8 cellular contexts compared by ENCODE assay signal in the genomic region with DNA sequence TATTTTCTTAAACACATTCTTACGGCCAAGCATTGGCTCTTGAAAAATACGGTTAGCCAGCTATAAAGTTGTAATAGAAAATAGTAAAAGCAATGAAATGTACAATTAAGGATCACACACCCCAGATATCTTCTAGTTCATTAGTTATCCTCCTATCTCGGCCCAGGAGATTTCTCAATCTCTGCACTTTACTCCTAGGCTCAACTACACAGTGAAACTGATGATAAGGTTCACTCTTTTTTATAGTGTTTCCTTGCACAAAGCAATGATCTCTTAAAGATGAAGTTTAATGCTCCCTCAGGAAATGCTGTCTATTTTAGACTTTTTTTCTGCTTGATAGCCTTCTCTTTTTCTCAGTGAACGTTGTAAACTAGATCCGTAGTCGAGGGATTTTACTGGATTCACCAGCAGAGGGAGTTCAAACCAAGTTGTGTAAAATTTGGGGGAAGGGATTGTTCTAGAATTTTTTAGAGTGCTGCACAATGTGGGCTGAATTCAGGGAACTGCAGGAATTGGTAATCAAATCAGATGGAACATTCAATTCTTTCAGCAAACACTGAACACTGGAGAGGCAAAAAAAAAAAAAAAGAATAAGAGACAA.
DNase-seq lines count a peak whose midpoint lies in the region; ATAC-seq, FAIRE-seq and TF ChIP-seq lines count a peak whose summit lies in the region.

No MANE protein-coding gene starts in this region.

- TF ChIP-seq POLR2A in GM12878 (IDR thresholded peaks at IDR 0.05; ENCODE audit: low read depth, low read length), result no peak

- H2AK5ac ChIP-seq in mesenchymal stem cell (ENCODE audit: low read length, severe bottlenecking), result no peak overlapping the region

- no peaks in the 10 kb centered on the region for H3K79me1 ChIP-seq in mesenchymal stem cell (replicated peaks; ENCODE audit: low read length, poor library complexity, severe bottlenecking)

- H4K91ac ChIP-seq in mesenchymal stem cell (ENCODE audit: low read length), result no peak overlapping the region

- no peak overlapping the region for H2BK5ac ChIP-seq in mesenchymal stem cell (ENCODE audit: low read depth, low read length, poor library complexity, severe bottlenecking)

- H2AFZ ChIP-seq in KMS-11 (ENCODE audit: low read depth) (no peak overlapping the region), GM12878 (ENCODE audit: control insufficient read depth, low read depth, low read length) (no peak overlapping the region), mesenchymal stem cell (ENCODE audit: low read depth, low read length) (no peak overlapping the region)

- TF ChIP-seq EP300 in GM12878 (IDR thresholded peaks at IDR 0.05; ENCODE audit: borderline replicate concordance in 1 of 2, control insufficient read depth in 1 of 2, low read depth in 2 of 2, low read length in 2 of 2), result no peak

- no peaks in the 10 kb centered on the region for H3K27me3 ChIP-seq in KMS-11 (ENCODE audit: insufficient read depth, low read depth)
- no peaks in the 10 kb centered on the region for H3K27me3 ChIP-seq in GM12878 (replicated peaks in 1 of 2; ENCODE audit: control insufficient read depth in 2 of 2, insufficient read depth in 2 of 2, low read length in 1 of 2)
- no peaks in the 10 kb centered on the region for H3K27me3 ChIP-seq in mesenchymal stem cell (ENCODE audit: control insufficient read depth in 1 of 2, insufficient read depth in 1 of 2, low read length in 2 of 2)

- RAD21 ChIA-PET in GM12878 (lab: Charles Lee; ENCODE audit: unreplicated experiment), result interaction anchor here (0.6 kb wide), 1 partner anchor 173 kb away, joined by 3 read pairs; no protein-coding TSS in a partner anchor

- no peak overlapping the region for H3K23ac ChIP-seq in mesenchymal stem cell (ENCODE audit: low read length in 2 of 2)

- TF ChIP-seq CTCF in KMS-11 (conservative IDR thresholded peaks at IDR 0.05; ENCODE audit: low read depth, low read length) (peak; percentile 34; the same call in 1 of the 2 replicates), GM12878 (IDR thresholded peaks at IDR 0.05 in 2 of 3, conservative IDR thresholded peaks at IDR 0.05 in 1 of 3; ENCODE audit: control insufficient read depth in 2 of 3, extremely low read depth in 1 of 3, insufficient read depth in 1 of 3, low read depth in 3 of 3, low read length in 3 of 3) (peak in 1 of 3 experiments; percentile 11; a peak in 2 of 6 replicates)

- H3K27ac ChIP-seq in KMS-11 (no peak overlapping the region), GM12878 (ENCODE audit: control insufficient read depth, insufficient read depth) (no peak overlapping the region), mesenchymal stem cell (ENCODE audit: low read length, poor library complexity, severe bottlenecking) (no peak overlapping the region)

- H3K9me3 ChIP-seq in GM12878 (replicated peaks; ENCODE audit: control insufficient read depth, insufficient read depth, low read length), result no peaks in the 10 kb centered on the region
- H3K9me3 ChIP-seq in mesenchymal stem cell (ENCODE audit: control insufficient read depth, low read length), result no peaks in the 10 kb centered on the region

- no TSS peak for BruUV-seq in GM12878 (replicated peaks; lab: Mats Ljungman, UMichigan)

- no peak overlapping the region for H3K4me3 ChIP-seq in KMS-11 (IDR thresholded peaks at IDR 0.05; ENCODE audit: insufficient read depth, low read depth, low read length)
- H3K4me3 ChIP-seq in GM12878, result no peak overlapping the region
- H3K4me3 ChIP-seq in mesenchymal stem cell (ENCODE audit: insufficient read depth in 1 of 2, low read depth in 1 of 2, low read length in 2 of 2), result no peak overlapping the region

- no peak overlapping the region for H2BK12ac ChIP-seq in mesenchymal stem cell (ENCODE audit: low read length in 2 of 2)

- TF ChIP-seq RAD21 in GM12878 (IDR thresholded peaks at IDR 0.05; ENCODE audit: insufficient read depth, low read depth, low read length), result peak; percentile 14; the same call in 1 of the 2 replicates

- peaks cover 4% of the 10 kb centered on the region for H3K9me3 Mint-ChIP-seq in activated naive CD8-positive, alpha-beta T cell treated with anti-CD3 and anti-CD28 coated beads for 36 hours

- no peak overlapping the region for H3K18ac ChIP-seq in mesenchymal stem cell (ENCODE audit: low read depth in 1 of 2, low read length in 2 of 2)

- H3K4me3 Mint-ChIP-seq in activated naive CD8-positive, alpha-beta T cell treated with anti-CD3 and anti-CD28 coated beads for 36 hours, result no peak overlapping the region

- SMC1A ChIA-PET in GM12878 (lab: Charles Lee; ENCODE audit: uncharacterized antibody, unreplicated experiment), result interaction anchor here (1.0 kb wide), 2 partner anchors 11 to 173 kb away, joined by 3 to 5 read pairs; no protein-coding TSS in a partner anchor

- no peak overlapping the region for H3K9ac ChIP-seq in KMS-11
- no peak overlapping the region for H3K9ac ChIP-seq in GM12878 (ENCODE audit: control insufficient read depth, insufficient read depth, low read length)
- H3K9ac ChIP-seq in mesenchymal stem cell (ENCODE audit: low read length), result no peak overlapping the region

- H3K27ac Mint-ChIP-seq in activated naive CD8-positive, alpha-beta T cell treated with anti-CD3 and anti-CD28 coated beads for 36 hours, result no peak overlapping the region

- H3K36me3 ChIP-seq in KMS-11 (ENCODE audit: insufficient read depth) (no peaks in the 10 kb centered on the region), GM12878 (ENCODE audit: control insufficient read depth in 2 of 2, insufficient read depth in 2 of 2, low read length in 1 of 2) (no peaks in the 10 kb centered on the region), mesenchymal stem cell (ENCODE audit: control insufficient read depth in 1 of 2, insufficient read depth in 2 of 2, low read depth in 1 of 2, low read length in 2 of 2) (no peaks in the 10 kb centered on the region)

- in situ Hi-C loops in GM12878 (cut with MboI), result no loop called here

- peak; percentile 78 for DNase-seq in DMS53 (lab: John Stamatoyannopoulos, UW)
- no peak for DNase-seq in GM12878 (ENCODE audit: low read depth, low spot score)
- peak; percentile 4 for DNase-seq in mesenchymal stem cell
- no peak for DNase-seq in activated naive CD8-positive, alpha-beta T cell treated with anti-CD3 and anti-CD28 coated beads for 36 hours
- no peak for DNase-seq in T-helper 1 cell
- DNase-seq in stimulated activated CD4-positive, alpha-beta T cell treated with anti-CD3 and anti-CD28 coated beads, Interleukin-4, amount 100 ng/mL, for 24 hours, result no peak
- no peak for DNase-seq in DMS79 treated with DMSO at 0.1 percent for 48 hours (lab: John Stamatoyannopoulos, UW)

- CTCF ChIA-PET in GM12878 (lab: Yijun Ruan, JAX), result interaction anchor here (0.6 to 0.8 kb wide), 2 partner anchors 11 to 197 kb away, joined by 3 read pairs; no protein-coding TSS in a partner anchor

- H3K4me2 ChIP-seq in KMS-11, result no peak overlapping the region
- no peak overlapping the region for H3K4me2 ChIP-seq in GM12878 (ENCODE audit: control insufficient read depth, insufficient read depth)
- H3K4me2 ChIP-seq in mesenchymal stem cell (ENCODE audit: low read length, poor library complexity, severe bottlenecking), result no peak overlapping the region

- no peaks in the 10 kb centered on the region for H3K79me2 ChIP-seq in KMS-11 (ENCODE audit: insufficient read depth, low read depth)
- no peaks in the 10 kb centered on the region for H3K79me2 ChIP-seq in GM12878 (ENCODE audit: control insufficient read depth, insufficient read depth, low read length)

- peak; percentile 60 for ATAC-seq in GM12878

- no peak overlapping the region for H3K4ac ChIP-seq in mesenchymal stem cell (ENCODE audit: low read depth in 1 of 2, low read length in 2 of 2)

- H3K36me3 Mint-ChIP-seq in activated naive CD8-positive, alpha-beta T cell treated with anti-CD3 and anti-CD28 coated beads for 36 hours, result no peaks in the 10 kb centered on the region

- no peak overlapping the region for H4K8ac ChIP-seq in mesenchymal stem cell (ENCODE audit: low read length)

- H3K4me1 ChIP-seq in KMS-11 (ENCODE audit: low read depth, poor library complexity, severe bottlenecking), result no peaks in the 10 kb centered on the region
- no peaks in the 10 kb centered on the region for H3K4me1 ChIP-seq in GM12878 (ENCODE audit: control insufficient read depth, insufficient read depth, low read length)
- no peaks in the 10 kb centered on the region for H3K4me1 ChIP-seq in mesenchymal stem cell (ENCODE audit: control insufficient read depth, insufficient read depth, low read depth, low read length)

- POLR2A ChIA-PET in GM12878 (lab: Charles Lee), result no interaction called here

- FAIRE-seq in GM12878 (lab: Jason Lieb, UNC), result no peak

- no peaks in the 10 kb centered on the region for H3K4me1 Mint-ChIP-seq in activated naive CD8-positive, alpha-beta T cell treated with anti-CD3 and anti-CD28 coated beads for 36 hours

- intact Hi-C loops in GM12878 (cut with micrococcal nuclease; ENCODE audit: unreplicated experiment), result loop anchor here (2.0 to 10.0 kb wide), 2 partner anchors 173 to 1457 kb away; no protein-coding TSS in a partner anchor

- no peaks in the 10 kb centered on the region for H4K20me1 ChIP-seq in KMS-11 (ENCODE audit: insufficient read depth)
- H4K20me1 ChIP-seq in GM12878 (ENCODE audit: control insufficient read depth, insufficient read depth), result no peaks in the 10 kb centered on the region

- 35% methylated on average over 6 of the region's 6 CpGs for WGBS in GM12878 (ENCODE audit: insufficient coverage, insufficient replicate concordance, low lambda C conversion rate, missing lambda C conversion rate)
- 23% methylated on average over 4 of the region's 6 CpGs for WGBS in mesenchymal stem cell

- H3K27me3 Mint-ChIP-seq in activated naive CD8-positive, alpha-beta T cell treated with anti-CD3 and anti-CD28 coated beads for 36 hours, result no peaks in the 10 kb centered on the region

- no peak overlapping the region for H2BK15ac ChIP-seq in mesenchymal stem cell (ENCODE audit: low read depth, poor library complexity, severe bottlenecking)

- H3K14ac ChIP-seq in mesenchymal stem cell (ENCODE audit: low read length in 2 of 2), result no peak overlapping the region

- H2BK120ac ChIP-seq in mesenchymal stem cell (ENCODE audit: low read depth, low read length), result no peak overlapping the region

TF ChIP-seq in GM12878, 131 proteins besides CTCF, POLR2A, EP300 and RAD21:
- TF ChIP-seq ATF7 (IDR thresholded peaks at IDR 0.05; ENCODE audit: low read depth) (no peak), RUNX3 (IDR thresholded peaks at IDR 0.05; ENCODE audit: low read length) (no peak), STAT3 (IDR thresholded peaks at IDR 0.05; ENCODE audit: low read depth, low read length) (no peak), JUND (IDR thresholded peaks at IDR 0.05; ENCODE audit: low read depth, low read length) (no peak)

Comparison
In these comparisons a context has a peak if more than half of its experiments do, and no peak if none do; other contexts are left out.
1. DNase-seq: peak in DMS53 (single experiment) and mesenchymal stem cell (single experiment); none in GM12878 (single experiment), activated naive CD8-positive, alpha-beta T cell treated with anti-CD3 and anti-CD28 coated beads for 36 hours (single experiment), T-helper 1 cell (0 of 5), stimulated activated CD4-positive, alpha-beta T cell treated with anti-CD3 and anti-CD28 coated beads, Interleukin-4, amount 100 ng/mL, for 24 hours (single experiment) and DMS79 treated with DMSO at 0.1 percent for 48 hours (single experiment).